Comparison of ENCODE assay signal across 24 cellular contexts in the genomic region with DNA sequence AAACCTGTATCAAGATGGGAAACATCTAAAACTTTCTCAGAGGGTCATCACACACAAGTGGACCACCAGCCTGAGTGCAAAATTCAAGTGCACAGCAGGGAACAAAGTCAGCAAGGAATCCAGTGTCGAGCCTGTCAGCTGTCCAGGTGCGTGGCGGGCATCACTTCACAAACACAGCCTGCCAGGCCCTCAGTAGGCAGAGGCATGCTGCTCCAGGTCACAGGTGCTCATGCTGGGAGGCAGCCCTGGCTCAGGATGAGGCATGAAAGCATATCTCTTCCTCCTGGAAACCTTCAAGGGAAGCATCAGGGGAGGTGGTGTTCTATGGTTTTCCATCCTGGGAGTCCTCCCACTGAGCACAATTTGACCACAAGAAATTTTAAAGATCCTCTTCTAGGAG. TPM values are rescaled to one million over a fixed set of nuclear protein-coding genes. Genes with fewer than 3 reads are reported as not detected.
DNase-seq lines count a peak whose midpoint lies in the region; ATAC-seq and TF ChIP-seq lines count a peak whose summit lies in the region.
"Had no signal": no experiment of that assay in that cellular context is flagged by ENCODE, and none has a peak within 500 bp of the region (broad histone marks: within the 10 kb centered on the region; RNA-seq: fewer than 3 reads in every experiment).

No MANE protein-coding gene starts in this region.

- H3K9ac ChIP-seq in H9 (ENCODE audit: extremely low read depth, insufficient read length, low read length): no peak overlapping the region
- H3K9ac ChIP-seq: GM23248 had no signal

- no peak overlapping the region for H2BK12ac ChIP-seq in H9 (ENCODE audit: insufficient read length, low read depth, low read length)

- H3K14ac ChIP-seq in H9 (ENCODE audit: insufficient read depth, low read length): peak overlapping the region; percentile 81; the same call in 1 of the 2 replicates

- no peak overlapping the region for H3K23ac ChIP-seq in H9 (ENCODE audit: insufficient read length, low read depth, low read length)

- H3K4me3 Mint-ChIP-seq in H9: no peak overlapping the region
- peak overlapping the region; percentile 84 for H3K4me3 Mint-ChIP-seq in activated T-helper 2 cell treated with anti-CD3 and anti-CD28 coated beads, Interferon-gamma antibody, Interleukin-2, Interleukin-4, amounts not matched to agents 10 μg/mL and 5 μg/mL and 100 μg/mL, durations not matched to agents 14 hours and 24 hours and 36 hours (ENCODE audit: low read depth)
- H3K4me3 Mint-ChIP-seq in natural killer cell treated with Interleukin-12 subunit alpha and Interleukin-12 subunit beta and Interleukin-15 and Interleukin-18, amount 100 ng/mL, for 72 hours: peak overlapping the region; percentile 92
- H3K4me3 Mint-ChIP-seq: brain, nephron had no signal

- no peaks in the 10 kb centered on the region for H4K20me1 ChIP-seq in H9 (ENCODE audit: control insufficient read depth, insufficient read depth, insufficient read length)

- H3K56ac ChIP-seq in H9 (ENCODE audit: insufficient read length, low read depth, low read length): no peak overlapping the region

- H3T11ph ChIP-seq in H9 (ENCODE audit: low read length): no peak overlapping the region

- H2BK15ac ChIP-seq in H9 (ENCODE audit: low read depth, low read length): no peak overlapping the region

- no peaks in the 10 kb centered on the region for H3K79me1 ChIP-seq in H9 (ENCODE audit: insufficient read depth, low read depth, low read length, poor library complexity, severe bottlenecking)

- no peak overlapping the region for H2AFZ ChIP-seq in H9 (ENCODE audit: low read length)
- H2AFZ ChIP-seq: GM23248 had no signal

- H3K36me3 ChIP-seq in psoas muscle (ENCODE audit: insufficient read depth in 1 of 2, low read depth in 1 of 2): no peaks in the 10 kb centered on the region
- H3K36me3 ChIP-seq: thoracic aorta had no signal

- H4K8ac ChIP-seq in H9 (replicated peaks; ENCODE audit: insufficient read length, low read depth, low read length): no peak overlapping the region

- intact Hi-C loops in activated T-helper 2 cell treated with anti-CD3 and anti-CD28 coated beads, Interferon-gamma antibody, Interleukin-2, Interleukin-4, amounts not matched to agents 10 μg/mL and 5 μg/mL and 100 μg/mL, durations not matched to agents 14 hours and 24 hours and 36 hours (cut with micrococcal nuclease): loop anchor here (5.0 kb wide), 3 partner anchors 203 to 383 kb away; partner anchors contain the start of gene CD101
- intact Hi-C loops in psoas muscle (cut with DNase I): no loop called here

- H3K4me3 ChIP-seq in psoas muscle: no peak overlapping the region
- H3K4me3 ChIP-seq: GM12878, GM23248, thoracic aorta had no signal

- no peaks in the 10 kb centered on the region for H3K79me2 ChIP-seq in H9 (ENCODE audit: insufficient read depth, low read length)

- H3K27ac ChIP-seq in H9 (ENCODE audit: insufficient read length, low read depth, low read length): no peak overlapping the region
- H3K27ac ChIP-seq in psoas muscle: no peak overlapping the region
- H3K27ac ChIP-seq: GM23248, thoracic aorta had no signal

- no peak overlapping the region for H3K18ac ChIP-seq in H9 (ENCODE audit: insufficient read length, low read depth, low read length)

- peaks cover 12% of the 10 kb centered on the region in 2 experiments; a peak in 3 of 4 replicates for H3K4me1 Mint-ChIP-seq in H9
- peaks cover 55% of the 10 kb centered on the region for H3K4me1 Mint-ChIP-seq in activated T-helper 2 cell treated with anti-CD3 and anti-CD28 coated beads, Interferon-gamma antibody, Interleukin-2, Interleukin-4, amounts not matched to agents 10 μg/mL and 5 μg/mL and 100 μg/mL, durations not matched to agents 14 hours and 24 hours and 36 hours (ENCODE audit: low read depth)
- H3K4me1 Mint-ChIP-seq in natural killer cell treated with Interleukin-12 subunit alpha and Interleukin-12 subunit beta and Interleukin-15 and Interleukin-18, amount 100 ng/mL, for 72 hours (ENCODE audit: low read depth in 2 of 2): peaks cover 51 to 59% of the 10 kb centered on the region in 2 donors

- no peaks in the 10 kb centered on the region for H3K9me3 Mint-ChIP-seq in H9
- H3K9me3 Mint-ChIP-seq in activated T-helper 2 cell treated with anti-CD3 and anti-CD28 coated beads, Interferon-gamma antibody, Interleukin-2, Interleukin-4, amounts not matched to agents 10 μg/mL and 5 μg/mL and 100 μg/mL, durations not matched to agents 14 hours and 24 hours and 36 hours: no peaks in the 10 kb centered on the region
- H3K9me3 Mint-ChIP-seq in natural killer cell treated with Interleukin-12 subunit alpha and Interleukin-12 subunit beta and Interleukin-15 and Interleukin-18, amount 100 ng/mL, for 72 hours: no peaks in the 10 kb centered on the region
- H3K9me3 Mint-ChIP-seq: nephron had no signal

- no peak overlapping the region for H2BK20ac ChIP-seq in H9 (ENCODE audit: low read depth, low read length, poor library complexity, severe bottlenecking)

- DNase-seq in activated CD4-positive, alpha-beta T cell treated with anti-CD3 and anti-CD28 coated beads, Interleukin-2, amount 50 U/mL, for 48 hours: peak; percentile 34 to 41
- no peak for DNase-seq in activated CD4-positive, alpha-beta T cell treated with anti-CD3 and anti-CD28 coated beads, Interleukin-2, amount 50 U/mL, for 4 hours
- DNase-seq in H9 (no peak), psoas muscle (no peak), NCI-H2196 treated with DMSO at 0.1 percent for 48 hours (lab: John Stamatoyannopoulos, UW; ENCODE audit: unreplicated experiment) (no peak), dedifferentiated amniotic fluid mesenchymal stem cell (ENCODE audit: extremely low spot score) (no peak)
- no peak for DNase-seq in activated T-helper 2 cell treated with anti-CD3 and anti-CD28 coated beads, Interferon-gamma antibody, Interleukin-2, Interleukin-4, amounts not matched to agents 10 μg/mL and 5 μg/mL and 100 μg/mL, durations not matched to agents 14 hours and 24 hours and 36 hours (ENCODE audit: low spot score)
- no peak for DNase-seq in natural killer cell treated with Interleukin-12 subunit alpha and Interleukin-12 subunit beta and Interleukin-15 and Interleukin-18, amount 100 ng/mL, for 72 hours (ENCODE audit: low spot score)
- DNase-seq: C1 segment of cervical spinal cord, DMS 273 treated with DMSO at 0.1 percent for 48 hours, GF-D8, GM23248, left cardiac atrium, NCI-H2107, NCI-H526, PC-3, posterior cingulate gyrus, SHP77 had no signal

- H2BK120ac ChIP-seq in H9 (ENCODE audit: low read depth, low read length, poor library complexity, severe bottlenecking): no peak overlapping the region

- ATAC-seq in natural killer cell treated with Interleukin-12 subunit alpha and Interleukin-12 subunit beta and Interleukin-15 and Interleukin-18, amount 100 ng/mL, for 72 hours: no peak
- ATAC-seq in psoas muscle: no peak
- ATAC-seq: GM12878, left cardiac atrium, PC-3 had no signal

- H3K4me2 ChIP-seq in H9 (ENCODE audit: insufficient read depth, insufficient read length, low read length): no peak overlapping the region

- no peak overlapping the region for H2AK5ac ChIP-seq in H9 (ENCODE audit: insufficient read length, low read length)

- H4K91ac ChIP-seq in H9 (ENCODE audit: insufficient read length, low read depth, low read length): no peak overlapping the region

- no peaks in the 10 kb centered on the region for H3K9me3 ChIP-seq in H9 (ENCODE audit: control insufficient read depth, low read depth, low read length)
- H3K9me3 ChIP-seq in psoas muscle: no peaks in the 10 kb centered on the region
- H3K9me3 ChIP-seq: thoracic aorta had no signal

- no peak overlapping the region for H2BK5ac ChIP-seq in H9 (ENCODE audit: insufficient read length, low read length)

- TF ChIP-seq CTCF in H9 (conservative IDR thresholded peaks at IDR 0.05) (no peak), psoas muscle (IDR thresholded peaks at IDR 0.05) (no peak)

- no peak overlapping the region for H3K27ac Mint-ChIP-seq in H9
- H3K27ac Mint-ChIP-seq in activated T-helper 2 cell treated with anti-CD3 and anti-CD28 coated beads, Interferon-gamma antibody, Interleukin-2, Interleukin-4, amounts not matched to agents 10 μg/mL and 5 μg/mL and 100 μg/mL, durations not matched to agents 14 hours and 24 hours and 36 hours: peak overlapping the region; percentile 100
- H3K27ac Mint-ChIP-seq in natural killer cell treated with Interleukin-12 subunit alpha and Interleukin-12 subunit beta and Interleukin-15 and Interleukin-18, amount 100 ng/mL, for 72 hours: peak overlapping the region; percentile 98 to 99
- H3K27ac Mint-ChIP-seq: brain, nephron had no signal

- H3K23me2 ChIP-seq in H9 (ENCODE audit: insufficient read length, low read depth, low read length, poor library complexity, severe bottlenecking): no peaks in the 10 kb centered on the region

- no peak overlapping the region for H3K4ac ChIP-seq in H9 (ENCODE audit: low read depth, low read length)

- H3K4me1 ChIP-seq in H9 (ENCODE audit: insufficient read depth, low read length) (no peaks in the 10 kb centered on the region), psoas muscle (no peaks in the 10 kb centered on the region)

- no peak overlapping the region for H4K5ac ChIP-seq in H9 (ENCODE audit: insufficient read length, low read depth, low read length)

- no CpG with 5 or more reads among the region's 3 CpGs for WGBS in H9 (ENCODE audit: extremely low coverage, insufficient read length, low lambda C conversion rate)
- 85 to 94% (median 89%) methylated on average over 3 of the region's 3 CpGs for WGBS in psoas muscle, 3 donors

- H3K27me3 ChIP-seq in H9 (ENCODE audit: insufficient read depth, low read length) (no peaks in the 10 kb centered on the region), psoas muscle (ENCODE audit: insufficient read depth in 3 of 3, low read length in 2 of 3) (no peaks in the 10 kb centered on the region)

- no peaks in the 10 kb centered on the region for H3K27me3 Mint-ChIP-seq in H9 (ENCODE audit: low read depth)
- no peaks in the 10 kb centered on the region for H3K27me3 Mint-ChIP-seq in activated T-helper 2 cell treated with anti-CD3 and anti-CD28 coated beads, Interferon-gamma antibody, Interleukin-2, Interleukin-4, amounts not matched to agents 10 μg/mL and 5 μg/mL and 100 μg/mL, durations not matched to agents 14 hours and 24 hours and 36 hours (ENCODE audit: low read depth)
- H3K27me3 Mint-ChIP-seq in natural killer cell treated with Interleukin-12 subunit alpha and Interleukin-12 subunit beta and Interleukin-15 and Interleukin-18, amount 100 ng/mL, for 72 hours: no peaks in the 10 kb centered on the region
- H3K27me3 Mint-ChIP-seq: brain had no signal

- no peaks in the 10 kb centered on the region; a peak in 1 of 7 replicates for H3K36me3 Mint-ChIP-seq in H9 (ENCODE audit: insufficient read depth in 1 of 3, low read depth in 3 of 3)
- H3K36me3 Mint-ChIP-seq in activated T-helper 2 cell treated with anti-CD3 and anti-CD28 coated beads, Interferon-gamma antibody, Interleukin-2, Interleukin-4, amounts not matched to agents 10 μg/mL and 5 μg/mL and 100 μg/mL, durations not matched to agents 14 hours and 24 hours and 36 hours (ENCODE audit: low read depth): peaks cover 99% of the 10 kb centered on the region
- peaks cover 71% of the 10 kb centered on the region for H3K36me3 Mint-ChIP-seq in natural killer cell treated with Interleukin-12 subunit alpha and Interleukin-12 subunit beta and Interleukin-15 and Interleukin-18, amount 100 ng/mL, for 72 hours
- H3K36me3 Mint-ChIP-seq: brain had no signal

RNA-seq across cellular contexts. Expression of gene CD2, which starts 6.3 kb away (rescaled TPM):
- total RNA-seq in H9 (2021) (not detected in 2 replicates), psoas muscle (under 1 TPM; 0.42 to 0.62 (median 0.53) TPM)
- total RNA-seq in activated T-helper 2 cell treated with anti-CD3 and anti-CD28 coated beads, Interferon-gamma antibody, Interleukin-2, Interleukin-4, amounts not matched to agents 10 μg/mL and 5 μg/mL and 100 μg/mL, durations not matched to agents 14 hours and 24 hours and 36 hours: 284 and 304 TPM in 2 replicates
- total RNA-seq in natural killer cell treated with Interleukin-12 subunit alpha and Interleukin-12 subunit beta and Interleukin-15 and Interleukin-18, amount 100 ng/mL, for 72 hours: 100 to 1,000 TPM in 1 of 2 donors, 10 to 100 TPM in 1; 71.4 to 140 TPM
- polyA plus RNA-seq in psoas muscle: under 1 TPM; 0.21 to 0.35 (median 0.21) TPM
- total RNA-seq: glomerular endothelial cell, GM23248, M059J, PC-3 had no signal
- polyA plus RNA-seq: GM23248 had no signal

Comparison
In these comparisons a context has a peak if more than half of its experiments do, and no peak if none do; other contexts are left out.
1. DNase-seq: peak in activated CD4-positive, alpha-beta T cell treated with anti-CD3 and anti-CD28 coated beads, Interleukin-2, amount 50 U/mL, for 48 hours (2 of 2); none in activated CD4-positive, alpha-beta T cell treated with anti-CD3 and anti-CD28 coated beads, Interleukin-2, amount 50 U/mL, for 4 hours (0 of 2), H9 (single experiment), activated T-helper 2 cell treated with anti-CD3 and anti-CD28 coated beads, Interferon-gamma antibody, Interleukin-2, Interleukin-4, amounts not matched to agents 10 μg/mL and 5 μg/mL and 100 μg/mL, durations not matched to agents 14 hours and 24 hours and 36 hours (single experiment), natural killer cell treated with Interleukin-12 subunit alpha and Interleukin-12 subunit beta and Interleukin-15 and Interleukin-18, amount 100 ng/mL, for 72 hours (single experiment), psoas muscle (0 of 2), NCI-H2196 treated with DMSO at 0.1 percent for 48 hours (single experiment) and dedifferentiated amniotic fluid mesenchymal stem cell (single experiment).
2. H3K27ac Mint-ChIP-seq: peak in activated T-helper 2 cell treated with anti-CD3 and anti-CD28 coated beads, Interferon-gamma antibody, Interleukin-2, Interleukin-4, amounts not matched to agents 10 μg/mL and 5 μg/mL and 100 μg/mL, durations not matched to agents 14 hours and 24 hours and 36 hours (single experiment) and natural killer cell treated with Interleukin-12 subunit alpha and Interleukin-12 subunit beta and Interleukin-15 and Interleukin-18, amount 100 ng/mL, for 72 hours (2 of 2); none in H9 (0 of 3).
3. H3K4me3 Mint-ChIP-seq: peak in activated T-helper 2 cell treated with anti-CD3 and anti-CD28 coated beads, Interferon-gamma antibody, Interleukin-2, Interleukin-4, amounts not matched to agents 10 μg/mL and 5 μg/mL and 100 μg/mL, durations not matched to agents 14 hours and 24 hours and 36 hours (single experiment) and natural killer cell treated with Interleukin-12 subunit alpha and Interleukin-12 subunit beta and Interleukin-15 and Interleukin-18, amount 100 ng/mL, for 72 hours (single experiment); none in H9 (0 of 2).
4. RNA of gene CD2, which starts 6.3 kb away (total RNA-seq): 284 to 304 TPM in activated T-helper 2 cell treated with anti-CD3 and anti-CD28 coated beads, Interferon-gamma antibody, Interleukin-2, Interleukin-4, amounts not matched to agents 10 μg/mL and 5 μg/mL and 100 μg/mL, durations not matched to agents 14 hours and 24 hours and 36 hours and 71.4 to 140 TPM in natural killer cell treated with Interleukin-12 subunit alpha and Interleukin-12 subunit beta and Interleukin-15 and Interleukin-18, amount 100 ng/mL, for 72 hours; 0.42 to 0.62 TPM in psoas muscle and not detected in H9; every median in the first group is over 10 times any median in the second.